8 cellular contexts compared by ENCODE assay signal in genomic region chr20:19784511-19785172, GRCh38. TPM values are rescaled to one million over a fixed set of nuclear protein-coding genes. Genes with fewer than 3 reads are reported as not detected.
DNase-seq lines count a peak whose midpoint lies in the region; ATAC-seq, FAIRE-seq and TF ChIP-seq lines count a peak whose summit lies in the region.

No MANE protein-coding gene starts in this region.

- no peaks in the 10 kb centered on the region for H3K9me1 ChIP-seq in K562 (ENCODE audit: control insufficient read depth, insufficient read depth, low read length)

- H3K27ac ChIP-seq in K562 (ENCODE audit: extremely low read depth, low read depth, low read length), result no peak overlapping the region
- no peak overlapping the region for H3K27ac ChIP-seq in iPS DF 6.9 (ENCODE audit: low read length)

- POLR2A ChIA-PET in K562 (lab: Yijun Ruan, JAX), result no interaction called here

- intact Hi-C loops in K562 (cut with micrococcal nuclease), result loop anchor here (2.0 to 10.0 kb wide), 2 partner anchors 90 to 210 kb away; no protein-coding TSS in a partner anchor

- BruUV-seq in K562 (replicated peaks; lab: Mats Ljungman, UMichigan), result no TSS peak

- H3K4me1 ChIP-seq in K562 (replicated peaks in 1 of 2; ENCODE audit: control insufficient read depth in 2 of 2, insufficient read depth in 2 of 2, low read length in 2 of 2), result no peaks in the 10 kb centered on the region
- H3K4me1 ChIP-seq in iPS DF 6.9 (ENCODE audit: control insufficient read depth, insufficient read depth, low read length), result peaks cover 1% of the 10 kb centered on the region; the same call in 1 of the 2 replicates
- H3K4me1 ChIP-seq in skeletal muscle satellite cell (ENCODE audit: control insufficient read depth, insufficient read depth, low read length), result peaks cover 33% of the 10 kb centered on the region

- H3K36me3 ChIP-seq in K562 (ENCODE audit: control insufficient read depth, insufficient read depth, low read length) (no peaks in the 10 kb centered on the region), iPS DF 6.9 (ENCODE audit: control insufficient read depth, insufficient read depth, low read length) (no peaks in the 10 kb centered on the region), skeletal muscle satellite cell (ENCODE audit: insufficient read depth, low read length) (no peaks in the 10 kb centered on the region)

- no peaks in the 10 kb centered on the region for H3K9me3 ChIP-seq in K562 (replicated peaks; ENCODE audit: control insufficient read depth, insufficient read depth, low read depth, low read length)
- no peaks in the 10 kb centered on the region for H3K9me3 ChIP-seq in iPS DF 6.9 (ENCODE audit: control insufficient read depth, insufficient read depth, low read length)
- no peaks in the 10 kb centered on the region for H3K9me3 ChIP-seq in skeletal muscle satellite cell (replicated peaks; ENCODE audit: low read length)

- TF ChIP-seq EP300 in K562 (IDR thresholded peaks at IDR 0.05; ENCODE audit: low read length), result no peak

- peak; percentile 43 to 52 for TF ChIP-seq RAD21 in K562 (CRISPR knock-in tag; conservative IDR thresholded peaks at IDR 0.05 in 1 of 2, IDR thresholded peaks at IDR 0.05 in 1 of 2)

- ATAC-seq in K562, result peak; percentile 80

- no peak overlapping the region for H3K4me3 ChIP-seq in K562
- H3K4me3 ChIP-seq in iPS DF 6.9 (ENCODE audit: low read length), result no peak overlapping the region
- peak overlapping the region; percentile 23 for H3K4me3 ChIP-seq in skeletal muscle satellite cell (ENCODE audit: low read length)

- DNase-seq in NCI-H2081 (lab: John Stamatoyannopoulos, UW) (peak; percentile 81 to 85), NCI-H2081 treated with DMSO at 0.1 percent for 48 hours (lab: John Stamatoyannopoulos, UW) (no peak), HuH-7.5 (ENCODE audit: low spot score) (peak; percentile 40), NOMO-1 treated with DMSO at 0.1 percent for 48 hours (lab: John Stamatoyannopoulos, UW; ENCODE audit: unreplicated experiment) (peak; percentile 72), K562 (ENCODE audit: extremely low read depth in 1 of 4, low spot score in 3 of 4) (peak; percentile 29 to 52 (median 32)), iPS DF 6.9 (ENCODE audit: low read depth, low spot score) (peak; percentile 52)
- no peak for DNase-seq in activated effector memory CD4-positive, alpha-beta T cell treated with anti-CD3 and anti-CD28 coated beads, Interleukin-2, amount 50 U/mL, for 16 hours

- 1% methylated on average over 7 of the region's 11 CpGs for WGBS in K562 (ENCODE audit: insufficient coverage, low coverage, missing lambda C conversion rate)
- no CpG with 5 or more reads among the region's 11 CpGs for WGBS in iPS DF 6.9 (ENCODE audit: insufficient coverage, insufficient read length)

- H3K4me2 ChIP-seq in K562 (ENCODE audit: insufficient read depth, low read length), result no peak overlapping the region
- peak overlapping the region; percentile 72 for H3K4me2 ChIP-seq in skeletal muscle satellite cell (ENCODE audit: low read length)

- TF ChIP-seq CTCF in K562 (IDR thresholded peaks at IDR 0.05 in 2 of 3, conservative IDR thresholded peaks at IDR 0.05 in 1 of 3; ENCODE audit: insufficient read depth in 2 of 3, low read depth in 1 of 3, low read length in 3 of 3), result peak; percentile 47 to 61 (median 56)

- peak; percentile 46 for FAIRE-seq in K562 (lab: Jason Lieb, UNC)

- no peak overlapping the region for H2AFZ ChIP-seq in K562 (ENCODE audit: low read depth, low read length)

- in situ Hi-C loops in K562 (cut with MboI), result no loop called here

- no peaks in the 10 kb centered on the region for H4K20me1 ChIP-seq in K562 (replicated peaks; ENCODE audit: control insufficient read depth, insufficient read depth, low read length)

- no peaks in the 10 kb centered on the region for H3K79me2 ChIP-seq in K562 (ENCODE audit: control insufficient read depth, insufficient read depth, low read length)

- H3K9ac ChIP-seq in K562 (ENCODE audit: insufficient read depth in 1 of 2, low read depth in 2 of 2, low read length in 2 of 2) (no peak overlapping the region), skeletal muscle satellite cell (ENCODE audit: low read depth, low read length) (peak overlapping the region; percentile 58)

- TF ChIP-seq POLR2A in K562 (conservative IDR thresholded peaks at IDR 0.05), result no peak

- CTCF ChIA-PET in K562 (lab: Yijun Ruan, JAX; ENCODE audit: low intra/inter-chr PET ratio), result no interaction called here

- no peaks in the 10 kb centered on the region; a peak in 1 of 5 replicates for H3K27me3 ChIP-seq in K562 (ENCODE audit: control insufficient read depth in 2 of 2, insufficient read depth in 2 of 2, low read length in 2 of 2)
- H3K27me3 ChIP-seq in iPS DF 6.9 (ENCODE audit: control insufficient read depth, insufficient read depth, low read length), result no peaks in the 10 kb centered on the region
- no peaks in the 10 kb centered on the region for H3K27me3 ChIP-seq in skeletal muscle satellite cell (ENCODE audit: control insufficient read depth, insufficient read depth, low read length)

TF ChIP-seq in K562, 482 proteins besides CTCF, POLR2A, EP300 and RAD21:
- TF ChIP-seq SMC3 (conservative IDR thresholded peaks at IDR 0.05; ENCODE audit: insufficient read depth, low read depth, low read length) (0 out of 2 replicates have a peak, but pooled peaks have one; percentile 19), TFE3 (CRISPR knock-in tag; IDR thresholded peaks at IDR 0.05) (no peak), CHD1 (IDR thresholded peaks at IDR 0.05; ENCODE audit: low read length) (no peak), EGR1 (conservative IDR thresholded peaks at IDR 0.05) (peak; percentile 75)

RNA-seq across cellular contexts. Expression of gene RIN2, which starts 26.6 kb away (rescaled TPM):
- total RNA-seq in K562 (2011; cell fraction: chromatin; rRNA removed; ENCODE audit: low replicate concordance), result not detected in 2 replicates
- total RNA-seq in K562 (2011; cell fraction: nucleolus; rRNA removed), result not detected in 2 replicates
- not detected in 2 replicates for total RNA-seq in K562 (2011; cell fraction: nucleoplasm; rRNA removed)
- not detected in 2 replicates for total RNA-seq in K562 (2014; rRNA removed)
- not detected in 2 replicates for total RNA-seq in K562 (2014; rRNA removed; fragmentation: Illumina TruSeq; extraction: Trizol)
- not detected in 2 replicates for total RNA-seq in K562 (2015; rRNA removed; fragmentation: Illumina TruSeq; extraction: Trizol)
- total RNA-seq in K562 (2021), result 0.09 TPM in 2 replicates
- not detected in 2 replicates for polyA plus RNA-seq in K562 (2011; rRNA removed)
- not detected in 2 replicates for polyA plus RNA-seq in K562 (2011; cell fraction: cytosol; rRNA removed)
- not detected in 2 replicates for polyA plus RNA-seq in K562 (2011; cell fraction: nucleus; rRNA removed)
- polyA plus RNA-seq in K562 (2012), result not detected in 2 replicates
- not detected in 2 replicates for polyA plus RNA-seq in K562 (2014; fragmentation: Illumina TruSeq; extraction: Trizol)
- not detected for polyA plus RNA-seq in K562 (2014; fragmentation: Nextera tagmentation; extraction: Ambion mirVana)
- not detected in 2 replicates for polyA plus RNA-seq in K562 (2014; rRNA removed)
- polyA minus RNA-seq in K562 (2011; rRNA and poly(A)+ RNA removed), result not detected in 2 replicates
- polyA minus RNA-seq in K562 (2011; cell fraction: cytosol; rRNA and poly(A)+ RNA removed), result not detected in 2 replicates
- polyA minus RNA-seq in K562 (2011; cell fraction: nucleus; rRNA and poly(A)+ RNA removed), result not detected in 2 replicates
- 23.2 and 29.7 TPM in 2 replicates for total RNA-seq in skeletal muscle satellite cell (2012; rRNA removed)

Comparison
In these comparisons a context has a peak if more than half of its experiments do, and no peak if none do; other contexts are left out.
1. DNase-seq: peak in NCI-H2081 (2 of 2), HuH-7.5 (single experiment), NOMO-1 treated with DMSO at 0.1 percent for 48 hours (single experiment), K562 (4 of 4) and iPS DF 6.9 (single experiment); none in NCI-H2081 treated with DMSO at 0.1 percent for 48 hours (single experiment) and activated effector memory CD4-positive, alpha-beta T cell treated with anti-CD3 and anti-CD28 coated beads, Interleukin-2, amount 50 U/mL, for 16 hours (single experiment).